Comparison of ENCODE assay signal across 8 cellular contexts in genomic region chr2:64749446-64749845, GRCh38.
DNase-seq lines count a peak whose midpoint lies in the region; ATAC-seq and TF ChIP-seq lines count a peak whose summit lies in the region.

No MANE protein-coding gene starts in this region.

- H3K9me2 ChIP-seq in neural cell (ENCODE audit: insufficient read depth, low read length), result no peaks in the 10 kb centered on the region

- no peak overlapping the region for H2AFZ ChIP-seq in neural cell (ENCODE audit: low read depth, low read length)

- peak overlapping the region; percentile 87 for H3K4me2 ChIP-seq in BLaER1
- peak overlapping the region; percentile 81 for H3K4me2 ChIP-seq in neural cell (ENCODE audit: low read length)

- no peak for TF ChIP-seq CTCF in neural cell (IDR thresholded peaks at IDR 0.05; ENCODE audit: poor library complexity, severe bottlenecking)

- H3K79me2 ChIP-seq in neural cell (replicated peaks; ENCODE audit: insufficient read depth, low read length), result no peaks in the 10 kb centered on the region

- H3K4me3 ChIP-seq in BLaER1 (peak overlapping the region; percentile 83), neural cell (ENCODE audit: low read length) (peak overlapping the region; percentile 86)

- ATAC-seq in HG03521 (IDR thresholded peaks at IDR 0.05; ENCODE audit: unreplicated experiment) (no peak), GM18498 (IDR thresholded peaks at IDR 0.05; ENCODE audit: unreplicated experiment) (no peak), HG03045 (IDR thresholded peaks at IDR 0.05; ENCODE audit: unreplicated experiment) (no peak)

- H3K36me3 ChIP-seq in BLaER1 (no peaks in the 10 kb centered on the region), neural cell (ENCODE audit: insufficient read depth, low read length) (no peaks in the 10 kb centered on the region)

- H3K9ac ChIP-seq in BLaER1 (no peak overlapping the region), neural cell (ENCODE audit: low read length) (peak overlapping the region; percentile 81)

- peaks cover 7% of the 10 kb centered on the region for H3K4me1 ChIP-seq in BLaER1

- H3K9me3 ChIP-seq in BLaER1 (no peaks in the 10 kb centered on the region), neural cell (ENCODE audit: low read length) (no peaks in the 10 kb centered on the region)

- DNase-seq in NAMALWA (ENCODE audit: low spot score) (peak; percentile 28), dermis blood vessel endothelial cell (peak; percentile 23), NCI-H2196 (lab: John Stamatoyannopoulos, UW; ENCODE audit: unreplicated experiment) (no peak)

- no peak for TF ChIP-seq RAD21 in neural cell (conservative IDR thresholded peaks at IDR 0.05)

- H3K27ac ChIP-seq in BLaER1, result no peak overlapping the region
- H3K27ac ChIP-seq in neural cell (ENCODE audit: low read length), result no peak overlapping the region

- H4K20me1 ChIP-seq in BLaER1 (no peaks in the 10 kb centered on the region), neural cell (ENCODE audit: insufficient read depth) (no peaks in the 10 kb centered on the region)

- H3K27me3 ChIP-seq in BLaER1, result peaks cover 19% of the 10 kb centered on the region
- H3K27me3 ChIP-seq in neural cell (ENCODE audit: insufficient read depth, low read depth, low read length), result no peaks in the 10 kb centered on the region

- no peak for TF ChIP-seq EP300 in neural cell (conservative IDR thresholded peaks at IDR 0.05; ENCODE audit: poor library complexity, severe bottlenecking)

- H3F3A ChIP-seq in neural cell (ENCODE audit: insufficient read depth, low read length, poor library complexity, severe bottlenecking), result peaks cover 5% of the 10 kb centered on the region

TF ChIP-seq in neural cell, 6 proteins besides CTCF, POLR2A, EP300 and RAD21:
- TF ChIP-seq EZH2 (IDR thresholded peaks at IDR 0.05; ENCODE audit: borderline replicate concordance, insufficient read depth, low read length, poor library complexity, severe bottlenecking), result no peak
- no peak for TF ChIP-seq MXI1 (conservative IDR thresholded peaks at IDR 0.05; ENCODE audit: poor library complexity, severe bottlenecking)
- TF ChIP-seq SMC3 (conservative IDR thresholded peaks at IDR 0.05; ENCODE audit: poor library complexity), result no peak
